34 cellular contexts compared by ENCODE assay signal in genomic region chr2:204578928-204579598, GRCh38. TPM values are rescaled to one million over a fixed set of nuclear protein-coding genes. Genes with fewer than 3 reads are reported as not detected.
"Had no signal": no experiment of that assay in that cellular context is flagged by ENCODE, and none has a peak within 500 bp of the region (broad histone marks: within the 10 kb centered on the region; RNA-seq: fewer than 3 reads in every experiment).

No MANE protein-coding gene starts in this region.

- ATAC-seq: activated CD8-positive, alpha-beta T cell treated with anti-CD3 and anti-CD28 coated beads for 36 hours; activated naive CD4-positive, alpha-beta T cell treated with anti-CD3 and anti-CD28 coated beads, Interleukin-2, amount 50 U/mL, for 72 hours; activated T-cell treated with anti-CD3 and anti-CD28 coated beads, Interleukin-2, amount 50 U/mL, for 4 hours; activated T-cell treated with anti-CD3 and anti-CD28 coated beads, Interleukin-2, amount 50 U/mL, for 72 hours; activated T-helper 17 cell treated with anti-CD3 and anti-CD28 coated beads, Interleukin-2, amount 50 U/mL, for 72 hours; body of pancreas had no signal

- H3K27ac ChIP-seq: adrenal gland, body of pancreas, brain microvascular endothelial cell, breast epithelium, VCaP had no signal

- H3K27me3 ChIP-seq: adrenal gland, body of pancreas, brain microvascular endothelial cell, breast epithelium had no signal

- FAIRE-seq: astrocyte, TTC549 had no signal

- DNase-seq: activated B cell treated with CpG ODN at 0.5 μM for 24 hours; activated CD4-positive, alpha-beta memory T cell treated with anti-CD3 and anti-CD28 coated beads for 36 hours; activated CD4-positive, alpha-beta T cell treated with anti-CD3 and anti-CD28 coated beads for 4 hours; activated CD4-positive, alpha-beta T cell treated with anti-CD3 and anti-CD28 coated beads, Interleukin-2, amount 10 ng/mL, durations not matched to agents 24 days and 14 days; activated CD4-positive, alpha-beta T cell treated with anti-CD3 and anti-CD28 coated beads, Interleukin-2, amount 50 U/mL, for 1 hour; activated CD4-positive, alpha-beta T cell treated with anti-CD3 and anti-CD28 coated beads, Interleukin-2, amount 50 U/mL, for 4 hours; activated CD4-positive, CD25-positive, alpha-beta regulatory T cell treated with anti-CD3 and anti-CD28 coated beads, Interleukin-2, amount 50 U/mL, for 72 hours; activated CD8-positive, alpha-beta memory T cell treated with anti-CD3 and anti-CD28 coated beads, Interleukin-2, amount 50 U/mL, for 4 hours; activated CD8-positive, alpha-beta T cell treated with anti-CD3 and anti-CD28 coated beads for 36 hours; activated effector memory CD4-positive, alpha-beta T cell treated with anti-CD3 and anti-CD28 coated beads, Interleukin-2, amount 50 U/mL, for 16 hours; activated gamma-delta T cell treated with Interleukin-2 at 50 U/mL for 16 hours; activated naive CD4-positive, alpha-beta T cell; activated naive CD4-positive, alpha-beta T cell treated with anti-CD3 and anti-CD28 coated beads for 36 hours; activated naive CD4-positive, alpha-beta T cell treated with anti-CD3 and anti-CD28 coated beads, Interleukin-2, amount 50 U/mL, for 16 hours; activated naive CD8-positive, alpha-beta T cell treated with anti-CD3 and anti-CD28 coated beads for 36 hours; activated T-cell treated with anti-CD3 and anti-CD28 coated beads for 4 hours; activated T-cell treated with anti-CD3 and anti-CD28 coated beads, Interleukin-2, amount 50 U/mL, for 1 hour; activated T-cell treated with anti-CD3 and anti-CD28 coated beads, Interleukin-2, amount 50 U/mL, for 4 hours; activated T-cell treated with anti-CD3 and anti-CD28 coated beads, Interleukin-2, amount 50 U/mL, for 72 hours; adrenal gland; amniotic stem cell; aorta; body of pancreas; brain microvascular endothelial cell; central memory CD4-positive, alpha-beta T cell; T-helper 1 cell; T-helper 2 cell; T-helper 9 cell had no signal

- H3K4me3 ChIP-seq: adrenal gland, body of pancreas, breast epithelium had no signal

- H3K4me1 ChIP-seq: breast epithelium had no signal

- H3K9me3 ChIP-seq: adrenal gland, body of pancreas, breast epithelium had no signal

- H3K36me3 ChIP-seq: adrenal gland, brain microvascular endothelial cell, breast epithelium had no signal

RNA-seq across cellular contexts. Expression of gene PARD3B, which starts 33.8 kb away (rescaled TPM):
- total RNA-seq: activated B cell treated with CpG ODN at 0.5 μM for 24 hours had no signal
